23 cellular contexts compared by ENCODE assay signal in genomic region chr4:40734497-40734896, GRCh38. TPM values are rescaled to one million over a fixed set of nuclear protein-coding genes. Genes with fewer than 3 reads are reported as not detected.
DNase-seq lines count a peak whose midpoint lies in the region; ATAC-seq and TF ChIP-seq lines count a peak whose summit lies in the region.
"Had no signal": no experiment of that assay in that cellular context is flagged by ENCODE, and none has a peak within 500 bp of the region (broad histone marks: within the 10 kb centered on the region; RNA-seq: fewer than 3 reads in every experiment).

No MANE protein-coding gene starts in this region.

- H3K9me3 ChIP-seq in SK-N-MC (ENCODE audit: low read depth, low read length), result no peaks in the 10 kb centered on the region
- H3K9me3 ChIP-seq: BLaER1 had no signal

- no peak for ATAC-seq in activated naive CD8-positive, alpha-beta T cell treated with anti-CD3 and anti-CD28 coated beads, Interleukin-2, amount 10 ng/mL, durations not matched to agents 7 days and 5 days (ENCODE audit: low read depth)
- ATAC-seq in activated naive CD8-positive, alpha-beta T cell treated with anti-CD3 and anti-CD28 coated beads, Interleukin-2, amount 50 U/mL, for 24 hours, result no peak
- ATAC-seq in SK-N-SH treated with all-trans-retinoic acid at 6 μM for 48 hours, result no peak
- ATAC-seq: GM12878 had no signal

- H3K27me3 ChIP-seq in dorsolateral prefrontal cortex, result no peaks in the 10 kb centered on the region
- H3K27me3 ChIP-seq: BLaER1 had no signal

- H3K36me3 ChIP-seq in SK-N-MC (ENCODE audit: insufficient read depth, low read length), result no peaks in the 10 kb centered on the region
- H3K36me3 ChIP-seq: BLaER1 had no signal

- POLR2A ChIA-PET in activated naive CD8-positive, alpha-beta T cell treated with anti-CD3 and anti-CD28 coated beads, Interleukin-2, amount 10 ng/mL, durations not matched to agents 7 days and 5 days (lab: Charles Lee), result interaction anchor here (0.7 to 1.1 kb wide), 2 partner anchors 163 to 679 kb away, joined by 3 read pairs; no protein-coding TSS in a partner anchor

- H3K4me3 ChIP-seq in SK-N-MC, result peak overlapping the region; percentile 59
- no peak overlapping the region for H3K4me3 ChIP-seq in dorsolateral prefrontal cortex
- H3K4me3 ChIP-seq: BLaER1, GM12878 had no signal

- peak overlapping the region; percentile 77 for H3K9ac ChIP-seq in SK-N-MC (ENCODE audit: insufficient read length)
- H3K9ac ChIP-seq: BLaER1 had no signal

- TF ChIP-seq CTCF in dorsolateral prefrontal cortex (IDR thresholded peaks at IDR 0.05 in 54 of 56, conservative IDR thresholded peaks at IDR 0.05 in 2 of 56; ENCODE audit: low read depth in 1 of 56, partially characterized antibody in 56 of 56), result no peak

- H3K36me3 Mint-ChIP-seq in activated naive CD8-positive, alpha-beta T cell treated with anti-CD3 and anti-CD28 coated beads, Interleukin-2, amount 10 ng/mL, durations not matched to agents 7 days and 5 days, result no peaks in the 10 kb centered on the region
- no peaks in the 10 kb centered on the region for H3K36me3 Mint-ChIP-seq in activated naive CD8-positive, alpha-beta T cell treated with anti-CD3 and anti-CD28 coated beads, Interleukin-2, amount 50 U/mL, for 24 hours (ENCODE audit: low read depth)
- H3K36me3 Mint-ChIP-seq: CD4-positive, CD25-positive, alpha-beta regulatory T cell; CD8-positive, alpha-beta memory T cell had no signal

- no peak overlapping the region for H3K4me3 Mint-ChIP-seq in activated naive CD8-positive, alpha-beta T cell treated with anti-CD3 and anti-CD28 coated beads, Interleukin-2, amount 10 ng/mL, durations not matched to agents 7 days and 5 days
- no peak overlapping the region for H3K4me3 Mint-ChIP-seq in activated naive CD8-positive, alpha-beta T cell treated with anti-CD3 and anti-CD28 coated beads, Interleukin-2, amount 50 U/mL, for 24 hours
- H3K4me3 Mint-ChIP-seq: CD4-positive, CD25-positive, alpha-beta regulatory T cell; CD8-positive, alpha-beta memory T cell; HFFc6 had no signal

- H3K4me1 Mint-ChIP-seq in activated naive CD8-positive, alpha-beta T cell treated with anti-CD3 and anti-CD28 coated beads, Interleukin-2, amount 10 ng/mL, durations not matched to agents 7 days and 5 days, result peaks cover 31% of the 10 kb centered on the region
- peaks cover 15% of the 10 kb centered on the region for H3K4me1 Mint-ChIP-seq in activated naive CD8-positive, alpha-beta T cell treated with anti-CD3 and anti-CD28 coated beads, Interleukin-2, amount 50 U/mL, for 24 hours
- H3K4me1 Mint-ChIP-seq: CD8-positive, alpha-beta memory T cell had no signal

- DNase-seq in activated naive CD8-positive, alpha-beta T cell treated with anti-CD3 and anti-CD28 coated beads, Interleukin-2, amount 10 ng/mL, durations not matched to agents 7 days and 5 days, result no peak
- DNase-seq in activated naive CD8-positive, alpha-beta T cell treated with anti-CD3 and anti-CD28 coated beads, Interleukin-2, amount 50 U/mL, for 24 hours, result no peak
- DNase-seq in SK-N-MC (ENCODE audit: low read depth, low spot score), result no peak
- peak; percentile 13 for DNase-seq in left kidney (ENCODE audit: low read depth, low spot score)
- DNase-seq in stimulated activated CD4-positive, alpha-beta T cell treated with anti-CD3 and anti-CD28 coated beads, Interleukin-4, amount 100 ng/mL, for 24 hours, result no peak
- no peak for DNase-seq in dorsolateral prefrontal cortex
- DNase-seq in medulla oblongata (ENCODE audit: extremely low spot score), result no peak
- DNase-seq: 8988T; CD4-positive, CD25-positive, alpha-beta regulatory T cell; CD8-positive, alpha-beta memory T cell; COR-L47; DMS 273 treated with DMSO at 0.1 percent for 48 hours; DMS53; DND-41; EL; HCEC 1CT; HFFc6; IMR-90 had no signal

- intact Hi-C loops in dorsolateral prefrontal cortex (cut with DNase I), result loop anchor here in 1 of 2 donors (10.0 kb wide), 1 partner anchor 480 kb away; the partner anchor contains the start of gene APBB2

- no peaks in the 10 kb centered on the region for H3K9me3 Mint-ChIP-seq in activated naive CD8-positive, alpha-beta T cell treated with anti-CD3 and anti-CD28 coated beads, Interleukin-2, amount 10 ng/mL, durations not matched to agents 7 days and 5 days
- no peaks in the 10 kb centered on the region for H3K9me3 Mint-ChIP-seq in activated naive CD8-positive, alpha-beta T cell treated with anti-CD3 and anti-CD28 coated beads, Interleukin-2, amount 50 U/mL, for 24 hours
- H3K9me3 Mint-ChIP-seq: CD8-positive, alpha-beta memory T cell; HFFc6 had no signal

- H3K27ac Mint-ChIP-seq in activated naive CD8-positive, alpha-beta T cell treated with anti-CD3 and anti-CD28 coated beads, Interleukin-2, amount 10 ng/mL, durations not matched to agents 7 days and 5 days, result peak overlapping the region; percentile 1
- no peak overlapping the region for H3K27ac Mint-ChIP-seq in activated naive CD8-positive, alpha-beta T cell treated with anti-CD3 and anti-CD28 coated beads, Interleukin-2, amount 50 U/mL, for 24 hours
- H3K27ac Mint-ChIP-seq: CD4-positive, CD25-positive, alpha-beta regulatory T cell; HFFc6 had no signal

- H3K27me3 Mint-ChIP-seq in activated naive CD8-positive, alpha-beta T cell treated with anti-CD3 and anti-CD28 coated beads, Interleukin-2, amount 10 ng/mL, durations not matched to agents 7 days and 5 days, result peaks cover 13% of the 10 kb centered on the region
- no peaks in the 10 kb centered on the region for H3K27me3 Mint-ChIP-seq in activated naive CD8-positive, alpha-beta T cell treated with anti-CD3 and anti-CD28 coated beads, Interleukin-2, amount 50 U/mL, for 24 hours

- peak overlapping the region; percentile 99 for H3K27ac ChIP-seq in SK-N-MC
- no peak overlapping the region for H3K27ac ChIP-seq in dorsolateral prefrontal cortex
- H3K27ac ChIP-seq: BLaER1 had no signal

TF ChIP-seq in SK-N-SH treated with all-trans-retinoic acid at 6 μM for 48 hours, 23 proteins besides CTCF, POLR2A, EP300 and RAD21:
- TF ChIP-seq ZNF8 (CRISPR knock-in tag; IDR thresholded peaks at IDR 0.05) (no peak), ARNTL (CRISPR knock-in tag; IDR thresholded peaks at IDR 0.05; ENCODE audit: borderline replicate concordance, low read depth) (no peak), TCF4 (CRISPR knock-in tag; IDR thresholded peaks at IDR 0.05; ENCODE audit: borderline replicate concordance) (no peak)

RNA-seq across cellular contexts. Expression of gene NSUN7, which starts 15.3 kb away (rescaled TPM):
- under 1 TPM; 0.25 to 0.34 TPM for total RNA-seq in activated naive CD8-positive, alpha-beta T cell treated with anti-CD3 and anti-CD28 coated beads, Interleukin-2, amount 10 ng/mL, durations not matched to agents 7 days and 5 days
- total RNA-seq in dorsolateral prefrontal cortex, result 1 to 10 TPM in 28 of 120 experiments, under 1 TPM in 83, not detected in 9; 0.14 to 2.5 (median 0.59) TPM
- total RNA-seq: CD8-positive, alpha-beta memory T cell; G401; H4; HFFc6; IMR-90 had no signal
